Comparison of ENCODE assay signal across 12 cellular contexts in the genomic region with DNA sequence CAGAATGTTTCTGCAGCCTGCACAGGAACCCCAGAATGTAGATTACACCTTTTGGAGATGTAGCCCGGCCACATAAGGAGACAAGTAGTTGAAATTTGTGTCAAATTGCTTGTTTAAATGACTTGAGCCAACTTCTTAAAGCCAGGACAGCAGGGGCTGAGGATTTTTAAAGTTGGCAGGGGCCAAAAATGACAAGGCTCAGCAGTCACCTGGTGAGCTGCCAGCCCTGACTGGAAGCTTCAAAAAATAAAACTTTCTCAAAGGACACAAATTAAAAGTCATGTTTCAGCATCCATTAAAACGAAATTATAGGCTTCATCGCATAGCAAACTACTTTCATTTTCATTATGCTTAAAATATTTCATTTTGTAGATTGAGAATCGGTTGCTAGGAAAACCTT.
DNase-seq lines count a peak whose midpoint lies in the region; ATAC-seq lines count a peak whose summit lies in the region.
"Had no signal": no experiment of that assay in that cellular context is flagged by ENCODE, and none has a peak within 500 bp of the region (broad histone marks: within the 10 kb centered on the region; RNA-seq: fewer than 3 reads in every experiment).

No MANE protein-coding gene starts in this region.

- peak overlapping the region; percentile 41 for H3K4me3 ChIP-seq in right cardiac atrium (ENCODE audit: low read length)
- peak overlapping the region; percentile 5; the same call in 1 of the 2 replicates for H3K4me3 ChIP-seq in SJSA1

- H3K36me3 ChIP-seq in SJSA1: no peaks in the 10 kb centered on the region
- H3K36me3 ChIP-seq: adrenal gland had no signal

- intact Hi-C loops in right cardiac atrium (cut with DNase I) (no loop called here), left cardiac atrium (cut with DNase I) (loop anchor here in 1 of 2 donors (5.0 kb wide), 1 partner anchor 46 kb away; no protein-coding TSS in a partner anchor)

- no peaks in the 10 kb centered on the region for H3K36me3 Mint-ChIP-seq in immature natural killer cell
- H3K36me3 Mint-ChIP-seq in activated CD8-positive, alpha-beta memory T cell treated with anti-CD3 and anti-CD28 coated beads, Interleukin-2, amount 10 ng/mL, durations not matched to agents 7 days and 5 days: no peaks in the 10 kb centered on the region

- H3K4me1 Mint-ChIP-seq in immature natural killer cell: no peaks in the 10 kb centered on the region
- H3K4me1 Mint-ChIP-seq in activated CD8-positive, alpha-beta memory T cell treated with anti-CD3 and anti-CD28 coated beads, Interleukin-2, amount 10 ng/mL, durations not matched to agents 7 days and 5 days: no peaks in the 10 kb centered on the region

- H3K27ac ChIP-seq in right cardiac atrium (ENCODE audit: low read length): peak overlapping the region; percentile 76
- peak overlapping the region; percentile 99 for H3K27ac ChIP-seq in SJSA1
- H3K27ac ChIP-seq: adrenal gland had no signal

- CTCF ChIA-PET in activated CD8-positive, alpha-beta memory T cell treated with anti-CD3 and anti-CD28 coated beads, Interleukin-2, amount 10 ng/mL, durations not matched to agents 7 days and 5 days (lab: Charles Lee): no interaction called here

- peaks cover 0 to 3% (median 0%) of the 10 kb centered on the region in 3 donors for H3K27me3 Mint-ChIP-seq in immature natural killer cell (ENCODE audit: low read depth in 3 of 3)
- no peaks in the 10 kb centered on the region for H3K27me3 Mint-ChIP-seq in activated CD8-positive, alpha-beta memory T cell treated with anti-CD3 and anti-CD28 coated beads, Interleukin-2, amount 10 ng/mL, durations not matched to agents 7 days and 5 days
- H3K27me3 Mint-ChIP-seq: activated CD8-positive, alpha-beta T cell treated with anti-CD3 and anti-CD28 coated beads for 36 hours had no signal

- DNase-seq in right cardiac atrium (peak in 1 of 3 donors; percentile 32), left cardiac atrium (no peak), SJSA1 (ENCODE audit: low read depth in 1 of 2, low spot score in 2 of 2) (no peak), immature natural killer cell (no peak), NCI-H2196 treated with DMSO at 0.1 percent for 48 hours (lab: John Stamatoyannopoulos, UW; ENCODE audit: unreplicated experiment) (no peak)
- no peak for DNase-seq in activated CD8-positive, alpha-beta memory T cell treated with anti-CD3 and anti-CD28 coated beads, Interleukin-2, amount 10 ng/mL, durations not matched to agents 7 days and 5 days
- DNase-seq in activated CD4-positive, CD25-positive, alpha-beta regulatory T cell treated with anti-CD3 and anti-CD28 coated beads, Interleukin-2, amount 50 U/mL, for 72 hours: no peak
- DNase-seq: activated CD8-positive, alpha-beta T cell treated with anti-CD3 and anti-CD28 coated beads for 36 hours; adrenal gland; H9; NCI-H187 had no signal

- no peak overlapping the region for H3K27ac Mint-ChIP-seq in immature natural killer cell
- H3K27ac Mint-ChIP-seq in activated CD8-positive, alpha-beta memory T cell treated with anti-CD3 and anti-CD28 coated beads, Interleukin-2, amount 10 ng/mL, durations not matched to agents 7 days and 5 days: no peak overlapping the region
- H3K27ac Mint-ChIP-seq: activated CD8-positive, alpha-beta T cell treated with anti-CD3 and anti-CD28 coated beads for 36 hours had no signal

- peaks cover 0 to 7% (median 0%) of the 10 kb centered on the region in 6 donors for H3K9me3 Mint-ChIP-seq in immature natural killer cell
- H3K9me3 Mint-ChIP-seq in activated CD8-positive, alpha-beta memory T cell treated with anti-CD3 and anti-CD28 coated beads, Interleukin-2, amount 10 ng/mL, durations not matched to agents 7 days and 5 days (ENCODE audit: low read depth): no peaks in the 10 kb centered on the region
- H3K9me3 Mint-ChIP-seq: activated CD8-positive, alpha-beta T cell treated with anti-CD3 and anti-CD28 coated beads for 36 hours had no signal

- ATAC-seq in right cardiac atrium (no peak), left cardiac atrium (no peak), HG02571 (IDR thresholded peaks at IDR 0.05; ENCODE audit: unreplicated experiment) (no peak)
- ATAC-seq in activated CD8-positive, alpha-beta memory T cell treated with anti-CD3 and anti-CD28 coated beads, Interleukin-2, amount 10 ng/mL, durations not matched to agents 7 days and 5 days: no peak
- ATAC-seq: activated CD8-positive, alpha-beta T cell treated with anti-CD3 and anti-CD28 coated beads for 36 hours had no signal

- WGBS in right cardiac atrium: 19% methylated on average over 4 of the region's 4 CpGs

- peak overlapping the region in 3 of 5 donors; percentile 1 to 61 (median 1) for H3K4me3 Mint-ChIP-seq in immature natural killer cell
- no peak overlapping the region for H3K4me3 Mint-ChIP-seq in activated CD8-positive, alpha-beta memory T cell treated with anti-CD3 and anti-CD28 coated beads, Interleukin-2, amount 10 ng/mL, durations not matched to agents 7 days and 5 days
- H3K4me3 Mint-ChIP-seq: activated CD8-positive, alpha-beta T cell treated with anti-CD3 and anti-CD28 coated beads for 36 hours; H9 had no signal

- H3K27me3 ChIP-seq in right cardiac atrium (ENCODE audit: control insufficient read depth, insufficient read depth) (no peaks in the 10 kb centered on the region), SJSA1 (replicated peaks) (no peaks in the 10 kb centered on the region)
- H3K27me3 ChIP-seq: adrenal gland had no signal

- H3K9me3 ChIP-seq in right cardiac atrium (ENCODE audit: control insufficient read depth, low read length) (no peaks in the 10 kb centered on the region), SJSA1 (replicated peaks) (no peaks in the 10 kb centered on the region)
- H3K9me3 ChIP-seq: adrenal gland had no signal

- no peaks in the 10 kb centered on the region for H3K4me1 ChIP-seq in right cardiac atrium (ENCODE audit: control insufficient read depth, insufficient read depth, low read length)
- H3K4me1 ChIP-seq in SJSA1 (replicated peaks): peaks cover 78% of the 10 kb centered on the region
- H3K4me1 ChIP-seq: adrenal gland had no signal
